In genomic region chr1:178947688-178948003, GRCh38 we compare ENCODE assay signal across 15 cellular contexts.
DNase-seq lines count a peak whose midpoint lies in the region; ATAC-seq and TF ChIP-seq lines count a peak whose summit lies in the region.
"Had no signal": no experiment of that assay in that cellular context is flagged by ENCODE, and none has a peak within 500 bp of the region (broad histone marks: within the 10 kb centered on the region; RNA-seq: fewer than 3 reads in every experiment).

No MANE protein-coding gene starts in this region.

- H3K4me3 ChIP-seq in HEK293 (ENCODE audit: low read depth, low read length) (no peak overlapping the region), mucosa of descending colon (no peak overlapping the region), upper lobe of left lung (no peak overlapping the region)
- H3K4me3 ChIP-seq: A549, GM23248 had no signal

- peak; percentile 13 for DNase-seq in kidney tubule cell (ENCODE audit: low spot score)
- DNase-seq in mucosa of descending colon, result no peak
- DNase-seq in type B pancreatic cell (ENCODE audit: extremely low spot score, unreplicated experiment), result no peak
- DNase-seq in globus pallidus (ENCODE audit: low spot score), result no peak
- DNase-seq in progenitor cell of endocrine pancreas (ENCODE audit: low spot score, unreplicated experiment), result no peak
- DNase-seq in upper lobe of left lung, result no peak
- DNase-seq: BE2C; CD4-positive, alpha-beta memory T cell; DND-41; GDM1; GM23248 had no signal

- peak; percentile 14 for ATAC-seq in mucosa of descending colon
- no peak for ATAC-seq in upper lobe of left lung (ENCODE audit: low FRiP score in 2 of 2)
- ATAC-seq: A549, HCT116 had no signal

- POLR2A ChIA-PET in HEK293 (lab: Yijun Ruan, JAX), result no interaction called here

- TF ChIP-seq CTCF in HEK293 (tag by site-specific recombination; IDR thresholded peaks at IDR 0.05) (no peak), mucosa of descending colon (IDR thresholded peaks at IDR 0.05) (no peak), type B pancreatic cell (conservative IDR thresholded peaks at IDR 0.05) (no peak), progenitor cell of endocrine pancreas (IDR thresholded peaks at IDR 0.05; ENCODE audit: unreplicated experiment) (no peak), upper lobe of left lung (IDR thresholded peaks at IDR 0.05) (no peak)

- H3K4me1 Mint-ChIP-seq in type B pancreatic cell (ENCODE audit: unreplicated experiment) (peaks cover 26% of the 10 kb centered on the region), progenitor cell of endocrine pancreas (ENCODE audit: low read depth) (peaks cover 7% of the 10 kb centered on the region)
- H3K4me1 Mint-ChIP-seq: CD4-positive, alpha-beta memory T cell had no signal

- intact Hi-C loops in mucosa of descending colon (cut with DNase I, micrococcal nuclease), result no loop called here

- H3K9me3 Mint-ChIP-seq in type B pancreatic cell (no peaks in the 10 kb centered on the region), progenitor cell of endocrine pancreas (ENCODE audit: low read depth) (no peaks in the 10 kb centered on the region)

- H3K27me3 Mint-ChIP-seq in type B pancreatic cell, result peaks cover 5% of the 10 kb centered on the region
- peaks cover 5% of the 10 kb centered on the region for H3K27me3 Mint-ChIP-seq in progenitor cell of endocrine pancreas

- H3K36me3 Mint-ChIP-seq in type B pancreatic cell (peaks cover 4% of the 10 kb centered on the region), progenitor cell of endocrine pancreas (ENCODE audit: insufficient read depth) (no peaks in the 10 kb centered on the region)
- H3K36me3 Mint-ChIP-seq: CD4-positive, alpha-beta memory T cell had no signal

- no peaks in the 10 kb centered on the region for H3K27me3 ChIP-seq in upper lobe of left lung
- H3K27me3 ChIP-seq: BE2C had no signal

- no peaks in the 10 kb centered on the region for H3K9me3 ChIP-seq in HEK293 (ENCODE audit: control insufficient read depth, insufficient read depth, low read depth, low read length)
- H3K9me3 ChIP-seq in mucosa of descending colon, result no peaks in the 10 kb centered on the region
- no peaks in the 10 kb centered on the region for H3K9me3 ChIP-seq in upper lobe of left lung
- H3K9me3 ChIP-seq: A549, BE2C had no signal

- CTCF ChIA-PET in HEK293 (lab: Yijun Ruan, JAX), result no interaction called here

- H3K4me3 Mint-ChIP-seq in type B pancreatic cell, result no peak overlapping the region
- H3K4me3 Mint-ChIP-seq in progenitor cell of endocrine pancreas (ENCODE audit: low read depth), result no peak overlapping the region
- H3K4me3 Mint-ChIP-seq: CD4-positive, alpha-beta memory T cell had no signal

- no peak for TF ChIP-seq POLR2A in upper lobe of left lung (IDR thresholded peaks at IDR 0.05)

- H3K4me1 ChIP-seq in HEK293 (ENCODE audit: control insufficient read depth, insufficient read depth, low read length), result no peaks in the 10 kb centered on the region
- H3K4me1 ChIP-seq in mucosa of descending colon (ENCODE audit: low read depth), result no peaks in the 10 kb centered on the region
- no peaks in the 10 kb centered on the region for H3K4me1 ChIP-seq in upper lobe of left lung
- H3K4me1 ChIP-seq: A549, BE2C had no signal

- no peak for TF ChIP-seq EP300 in upper lobe of left lung (IDR thresholded peaks at IDR 0.05)

- H3K27ac Mint-ChIP-seq in type B pancreatic cell (peak overlapping the region; percentile 8), progenitor cell of endocrine pancreas (no peak overlapping the region)
- H3K27ac Mint-ChIP-seq: CD4-positive, alpha-beta memory T cell had no signal

- H3K36me3 ChIP-seq in HEK293 (ENCODE audit: control insufficient read depth in 2 of 2, insufficient read depth in 1 of 2, low read length in 2 of 2) (no peaks in the 10 kb centered on the region), mucosa of descending colon (ENCODE audit: low read depth) (no peaks in the 10 kb centered on the region), upper lobe of left lung (no peaks in the 10 kb centered on the region)
- H3K36me3 ChIP-seq: BE2C had no signal

- H3K27ac ChIP-seq in HEK293 (ENCODE audit: extremely low read depth, low read depth, low read length) (no peak overlapping the region), upper lobe of left lung (no peak overlapping the region)
- H3K27ac ChIP-seq: A549, C4-2B, GM23248 had no signal

- 95% methylated on average over 3 of the region's 3 CpGs for WGBS in upper lobe of left lung, 2 donors

TF ChIP-seq in HEK293, 187 proteins besides CTCF, POLR2A, EP300 and RAD21:
- TF ChIP-seq ZNF341 (tag by site-specific recombination; IDR thresholded peaks at IDR 0.05; ENCODE audit: low read depth) (peak; percentile 50), ZEB2 (tag by site-specific recombination; IDR thresholded peaks at IDR 0.05) (no peak)
